In the genomic region with DNA sequence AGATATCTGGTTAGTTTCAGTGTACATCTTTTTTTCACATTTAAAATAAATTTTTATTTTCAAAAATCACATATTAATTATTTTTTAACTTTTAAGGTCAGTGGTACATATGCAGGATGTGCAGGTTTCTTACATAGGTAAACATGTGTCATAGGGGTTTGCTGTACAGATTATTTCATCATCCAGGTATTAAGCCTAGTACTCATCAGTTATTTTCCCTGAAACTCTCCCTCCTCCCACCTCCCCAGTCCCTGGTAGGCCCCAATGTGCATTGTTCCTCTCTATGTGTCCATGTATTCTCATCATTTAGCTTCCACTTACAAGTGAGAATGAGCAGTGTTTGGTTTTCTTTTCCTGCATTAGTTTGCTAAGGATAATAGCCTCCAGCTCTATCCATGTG, we compare ENCODE assay signal across 7 cellular contexts.
"Had no signal": no experiment of that assay in that cellular context is flagged by ENCODE, and none has a peak within 500 bp of the region (broad histone marks: within the 10 kb centered on the region; RNA-seq: fewer than 3 reads in every experiment).

No MANE protein-coding gene starts in this region.

- FAIRE-seq: G401.6, GM12878, GM12891, GM18507, GM19239 had no signal

- ATAC-seq: GM12878 had no signal

- DNase-seq: GDM1, GF-D8 had no signal

- H3K4me3 ChIP-seq: GM12878 had no signal
